In the genomic region with DNA sequence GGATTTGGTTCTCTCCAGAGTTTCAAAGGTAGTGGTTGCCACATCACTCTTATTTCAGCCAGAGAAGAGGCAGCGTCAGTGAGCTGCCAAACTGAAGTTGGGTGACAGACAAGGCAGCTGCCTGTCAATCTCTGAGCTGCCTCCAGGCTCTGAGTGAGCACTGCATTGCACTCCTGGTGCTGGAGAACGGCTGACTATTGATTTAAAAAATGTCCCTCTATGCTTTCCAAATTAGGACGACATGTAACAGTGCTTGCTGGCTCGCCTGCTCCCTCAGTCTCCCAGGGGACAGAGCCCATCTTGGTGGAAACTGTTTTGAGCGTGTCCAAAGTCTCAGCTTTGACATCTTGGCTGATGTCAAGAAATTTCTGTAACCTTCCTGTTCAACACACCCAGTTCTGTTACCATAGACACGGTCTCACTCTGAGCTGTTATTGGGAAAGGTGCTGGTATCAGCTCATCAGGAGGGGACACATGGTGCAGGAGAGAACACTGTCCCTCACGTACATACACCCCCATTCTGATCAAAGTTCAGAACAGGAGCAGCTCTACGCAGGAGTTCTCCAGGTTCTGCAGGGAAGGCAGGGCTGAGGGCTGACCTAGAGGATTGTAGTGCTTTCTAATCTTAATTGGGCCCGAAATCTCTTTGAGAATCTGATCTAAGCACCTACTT, we compare ENCODE assay signal across 18 cellular contexts. TPM values are rescaled to one million over a fixed set of nuclear protein-coding genes. Genes with fewer than 3 reads are reported as not detected.
DNase-seq lines count a peak whose midpoint lies in the region; ATAC-seq lines count a peak whose summit lies in the region.
"Had no signal": no experiment of that assay in that cellular context is flagged by ENCODE, and none has a peak within 500 bp of the region (broad histone marks: within the 10 kb centered on the region; RNA-seq: fewer than 3 reads in every experiment).

No MANE protein-coding gene starts in this region.

- H3K36me3 ChIP-seq in BLaER1 treated with 17β-estradiol and CSF1 and Interleukin-3, amounts not matched to agents 10 nM and 100 nM = peaks cover 23 to 37% (median 32%) of the 10 kb centered on the region in 11 experiments
- H3K36me3 ChIP-seq in MG63 = peaks cover 26% of the 10 kb centered on the region

- peaks cover 28 to 41% of the 10 kb centered on the region in 2 donors for H3K4me1 Mint-ChIP-seq in immature natural killer cell

- ATAC-seq in GM18502 (IDR thresholded peaks at IDR 0.05; ENCODE audit: poor library complexity, unreplicated experiment) = no peak
- no peak for ATAC-seq in GM19035 (IDR thresholded peaks at IDR 0.05; ENCODE audit: unreplicated experiment)
- ATAC-seq: T-helper 17 cell had no signal

- H3K27me3 Mint-ChIP-seq in immature natural killer cell (ENCODE audit: low read depth in 3 of 3) = peaks cover 0 to 1% (median 0%) of the 10 kb centered on the region in 3 donors
- H3K27me3 Mint-ChIP-seq: progenitor cell of endocrine pancreas, T-helper 17 cell had no signal

- H3K27ac Mint-ChIP-seq in immature natural killer cell = peak overlapping the region; percentile 14 to 88 (median 51)
- H3K27ac Mint-ChIP-seq: progenitor cell of endocrine pancreas had no signal

- peaks cover 0 to 9% (median 0%) of the 10 kb centered on the region in 11 experiments; a peak in 5 of 22 replicates for H4K20me1 ChIP-seq in BLaER1 treated with 17β-estradiol and CSF1 and Interleukin-3, amounts not matched to agents 10 nM and 100 nM

- H3K36me3 Mint-ChIP-seq in immature natural killer cell = peaks cover 0 to 7% (median 0%) of the 10 kb centered on the region in 3 donors

- no peak overlapping the region for H3K4me3 ChIP-seq in BLaER1 treated with 17β-estradiol and CSF1 and Interleukin-3, amounts not matched to agents 10 nM and 100 nM
- no peak overlapping the region for H3K4me3 ChIP-seq in MG63
- H3K4me3 ChIP-seq: esophagus muscularis mucosa, stomach had no signal

- H3K27ac ChIP-seq in BLaER1 treated with 17β-estradiol and CSF1 and Interleukin-3, amounts not matched to agents 10 nM and 100 nM = peak overlapping the region in 5 of 11 experiments; percentile 3 to 73 (median 70); a peak in 2 of 22 replicates

- DNase-seq in MG63 (peak; percentile 63), immature natural killer cell (no peak), putamen (ENCODE audit: low spot score) (peak; percentile 57), DMS 273 (lab: John Stamatoyannopoulos, UW; ENCODE audit: unreplicated experiment) (no peak), H4 (ENCODE audit: low spot score) (no peak)
- DNase-seq: dermis blood vessel endothelial cell; hippocampal formation; left cardiac atrium; NCI-H2029; SIG-M5; stimulated activated CD4-positive, alpha-beta T cell treated with anti-CD3 and anti-CD28 coated beads, Interleukin-15, amount 100 ng/mL, for 24 hours; stomach; T-helper 17 cell had no signal

- H3K9me3 Mint-ChIP-seq in immature natural killer cell = no peaks in the 10 kb centered on the region

- no peak overlapping the region for H3K4me3 Mint-ChIP-seq in immature natural killer cell
- H3K4me3 Mint-ChIP-seq: T-helper 17 cell had no signal

- H3K4me2 ChIP-seq in BLaER1 treated with 17β-estradiol and CSF1 and Interleukin-3, amounts not matched to agents 10 nM and 100 nM = peak overlapping the region; percentile 51 to 93 (median 64)

- peaks cover 31 to 92% (median 44%) of the 10 kb centered on the region in 10 experiments for H3K4me1 ChIP-seq in BLaER1 treated with 17β-estradiol and CSF1 and Interleukin-3, amounts not matched to agents 10 nM and 100 nM

- no peaks in the 10 kb centered on the region for H3K9me3 ChIP-seq in BLaER1 treated with 17β-estradiol and CSF1 and Interleukin-3, amounts not matched to agents 10 nM and 100 nM (replicated peaks in 1 of 11)
- H3K9me3 ChIP-seq in MG63 = no peaks in the 10 kb centered on the region
- H3K9me3 ChIP-seq: esophagus muscularis mucosa, stomach had no signal

- no peaks in the 10 kb centered on the region for H3K27me3 ChIP-seq in BLaER1 treated with 17β-estradiol and CSF1 and Interleukin-3, amounts not matched to agents 10 nM and 100 nM
- no peaks in the 10 kb centered on the region for H3K27me3 ChIP-seq in MG63
- H3K27me3 ChIP-seq: esophagus muscularis mucosa, stomach had no signal

- H3K9ac ChIP-seq in BLaER1 treated with 17β-estradiol and CSF1 and Interleukin-3, amounts not matched to agents 10 nM and 100 nM = peak overlapping the region in 3 of 11 experiments; percentile 16 to 36 (median 17); a peak in 3 of 22 replicates

RNA-seq across cellular contexts. Expression of a gene that starts 15.7 kb away (rescaled TPM):
- 8.4 TPM in 1 of 2 replicates, not detected in the other for total RNA-seq in MG63 (2014; rRNA removed; shearing (Covaris generic); ENCODE audit: low replicate concordance)
- under 1 TPM in 2 of 3 donors, not detected in 1; 0.17 to 0.18 TPM for polyA plus RNA-seq in immature natural killer cell
- total RNA-seq in H4 (2014; rRNA removed; shearing (Covaris generic)) = not detected in 2 replicates
- total RNA-seq: progenitor cell of endocrine pancreas had no signal

RNA-seq across cellular contexts. Expression of a gene that starts 18.6 kb away (rescaled TPM):
- total RNA-seq in MG63 (2014; rRNA removed; shearing (Covaris generic); ENCODE audit: low replicate concordance) = 84.9 and 95.9 TPM in 2 replicates
- 10 to 100 TPM; 38.2 to 47.1 (median 44.7) TPM for polyA plus RNA-seq in immature natural killer cell
- total RNA-seq in H4 (2014; rRNA removed; shearing (Covaris generic)) = 37.3 and 57.4 TPM in 2 replicates

RNA-seq across cellular contexts. Expression of a gene that starts 26.6 kb away (rescaled TPM):
- total RNA-seq in MG63 (2014; rRNA removed; shearing (Covaris generic); ENCODE audit: low replicate concordance) = 93.3 and 167 TPM in 2 replicates
- 10 to 100 TPM; 58.9 to 86.6 (median 70.9) TPM for polyA plus RNA-seq in immature natural killer cell
- 60.5 and 75.9 TPM in 2 replicates for total RNA-seq in H4 (2014; rRNA removed; shearing (Covaris generic))

Comparison
In these comparisons a context has a peak if more than half of its experiments do, and no peak if none do; other contexts are left out.
1. DNase-seq: peak in MG63 (single experiment) and putamen (single experiment); none in immature natural killer cell (0 of 3), DMS 273 (single experiment) and H4 (single experiment).